In the genomic region with DNA sequence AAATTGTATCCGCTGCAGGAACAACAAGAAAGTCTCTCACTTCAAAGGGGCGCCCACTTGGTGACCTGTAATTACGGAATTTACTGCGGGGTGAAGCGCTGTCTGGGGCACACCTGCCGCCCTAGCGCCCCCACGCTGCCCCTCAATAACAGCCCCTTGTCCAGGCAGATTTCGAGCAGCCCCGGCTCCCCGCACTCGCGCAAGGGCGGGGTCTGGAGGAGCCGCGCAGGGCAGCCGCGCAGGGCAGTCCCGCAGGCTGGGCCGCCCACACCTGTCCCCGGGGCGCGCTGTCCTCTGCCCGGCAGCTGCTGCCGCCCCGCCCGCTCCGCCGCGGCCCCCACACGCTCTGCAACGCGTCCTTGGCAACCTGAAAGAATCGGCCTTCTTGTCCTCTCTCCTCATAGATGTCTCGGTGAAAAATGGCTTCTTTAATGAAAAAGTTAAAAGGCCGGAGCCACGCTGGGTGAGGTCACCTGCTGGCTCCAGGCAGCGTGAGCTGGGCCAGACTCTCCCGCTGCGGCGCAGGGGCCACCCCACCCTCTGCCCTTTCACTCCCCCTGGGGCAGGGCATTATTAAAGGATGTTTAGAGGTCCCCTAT, we compare ENCODE assay signal across 10 cellular contexts.
DNase-seq lines count a peak whose midpoint lies in the region; ATAC-seq and TF ChIP-seq lines count a peak whose summit lies in the region.
"Had no signal": no experiment of that assay in that cellular context is flagged by ENCODE, and none has a peak within 500 bp of the region (broad histone marks: within the 10 kb centered on the region; RNA-seq: fewer than 3 reads in every experiment).

No MANE protein-coding gene starts in this region.

- H3K4me1 ChIP-seq in SK-N-SH (ENCODE audit: control insufficient read depth in 1 of 2, insufficient read depth in 2 of 2, low read depth in 1 of 2, low read length in 1 of 2) (peaks cover 0 to 17% of the 10 kb centered on the region in 2 experiments; a peak in 3 of 4 replicates), right atrium auricular region (peaks cover 0 to 15% of the 10 kb centered on the region in 2 donors), trophoblast cell (ENCODE audit: control insufficient read depth in 1 of 2, insufficient read depth in 2 of 2, low read length in 2 of 2) (peaks cover 24 to 40% of the 10 kb centered on the region in 2 experiments)

- no peaks in the 10 kb centered on the region for H3K79me2 ChIP-seq in SK-N-SH (ENCODE audit: insufficient read depth)
- H3K79me2 ChIP-seq in trophoblast cell (ENCODE audit: control insufficient read depth, insufficient read depth, low read length, poor library complexity), result no peaks in the 10 kb centered on the region

- H3F3A ChIP-seq in SK-N-SH (replicated peaks; ENCODE audit: insufficient read depth), result peaks cover 13% of the 10 kb centered on the region

- peak overlapping the region; percentile 53; the same call in 1 of the 2 replicates for H2AFZ ChIP-seq in SK-N-SH (ENCODE audit: low read depth)
- peak overlapping the region; percentile 56 for H2AFZ ChIP-seq in trophoblast cell (ENCODE audit: insufficient read depth, low read length, poor library complexity)

- H4K12ac ChIP-seq in trophoblast cell (ENCODE audit: low read depth, low read length), result no peak overlapping the region

- no peak for ATAC-seq in activated T-helper 17 cell treated with anti-CD3 and anti-CD28 coated beads, Interleukin-2, amount 50 U/mL, for 72 hours (replicated peaks)

- no peaks in the 10 kb centered on the region for H3K36me3 ChIP-seq in SK-N-SH (replicated peaks in 1 of 2; ENCODE audit: control insufficient read depth in 1 of 2, insufficient read depth in 2 of 2, low read length in 1 of 2)
- H3K36me3 ChIP-seq in right atrium auricular region, result no peaks in the 10 kb centered on the region
- H3K36me3 ChIP-seq in trophoblast cell (ENCODE audit: control insufficient read depth in 1 of 2, insufficient read depth in 2 of 2, low read length in 2 of 2), result no peaks in the 10 kb centered on the region

- peak overlapping the region; percentile 60 for H4K91ac ChIP-seq in trophoblast cell (ENCODE audit: low read depth, low read length)

- peak overlapping the region; percentile 54 for H3K4me2 ChIP-seq in SK-N-SH
- H3K4me2 ChIP-seq in trophoblast cell (ENCODE audit: low read length), result peak overlapping the region; percentile 85

- H3K4ac ChIP-seq in trophoblast cell (ENCODE audit: low read depth, low read length), result no peak overlapping the region

- H3K27ac ChIP-seq in SK-N-SH (ENCODE audit: low read depth in 2 of 2, low read length in 1 of 2) (no peak overlapping the region), right atrium auricular region (peak overlapping the region in 1 of 2 donors; percentile 16), trophoblast cell (ENCODE audit: low read depth, low read length) (no peak overlapping the region)

- H3K36me3 Mint-ChIP-seq in activated T-helper 17 cell treated with anti-CD3 and anti-CD28 coated beads, Interleukin-2, amount 50 U/mL, for 72 hours (ENCODE audit: low read depth), result no peaks in the 10 kb centered on the region

- H3K9ac ChIP-seq in SK-N-SH (no peak overlapping the region; the same call in 1 of the 2 replicates), trophoblast cell (ENCODE audit: low read length) (no peak overlapping the region)

- no peaks in the 10 kb centered on the region for H3K9me3 Mint-ChIP-seq in activated T-helper 17 cell treated with anti-CD3 and anti-CD28 coated beads, Interleukin-2, amount 50 U/mL, for 72 hours

- H3K18ac ChIP-seq in trophoblast cell (ENCODE audit: low read length), result no peak overlapping the region

- TF ChIP-seq EP300 in SK-N-SH (IDR thresholded peaks at IDR 0.05; ENCODE audit: borderline replicate concordance in 1 of 2, low read depth in 1 of 2, low read length in 1 of 2), result no peak

- peaks cover 23% of the 10 kb centered on the region for H3K27me3 Mint-ChIP-seq in activated T-helper 17 cell treated with anti-CD3 and anti-CD28 coated beads, Interleukin-2, amount 50 U/mL, for 72 hours

- TF ChIP-seq CTCF in SK-N-SH (IDR thresholded peaks at IDR 0.05) (no peak), right atrium auricular region (IDR thresholded peaks at IDR 0.05) (no peak)

- no peaks in the 10 kb centered on the region for H3K9me2 ChIP-seq in SK-N-SH

- peak overlapping the region; percentile 32 for H2BK12ac ChIP-seq in trophoblast cell (ENCODE audit: low read length)

- H2BK5ac ChIP-seq in trophoblast cell (ENCODE audit: low read depth, low read length, poor library complexity), result peak overlapping the region; percentile 26

- peak overlapping the region; percentile 32 for H4K8ac ChIP-seq in trophoblast cell (ENCODE audit: low read depth, low read length)

- H3K4me3 ChIP-seq in SK-N-SH (ENCODE audit: low read depth in 2 of 2, low read length in 1 of 2) (peak overlapping the region in 1 of 2 experiments; percentile 47; a peak in 2 of 4 replicates), right atrium auricular region (peak overlapping the region; percentile 28 to 40), trophoblast cell (ENCODE audit: low read depth, low read length) (peak overlapping the region; percentile 30)

- H3K27ac Mint-ChIP-seq in activated T-helper 17 cell treated with anti-CD3 and anti-CD28 coated beads, Interleukin-2, amount 50 U/mL, for 72 hours, result no peak overlapping the region

- WGBS in SK-N-SH (ENCODE audit: low lambda C conversion rate), result 11% methylated on average over 16 of the region's 41 CpGs
- WGBS in trophoblast cell (ENCODE audit: extremely low coverage, insufficient coverage, insufficient read length), result no CpG with 5 or more reads among the region's 41 CpGs

- TF ChIP-seq RAD21 in SK-N-SH (IDR thresholded peaks at IDR 0.05; ENCODE audit: low read length), result no peak

- no peak overlapping the region for H3K4me3 Mint-ChIP-seq in activated T-helper 17 cell treated with anti-CD3 and anti-CD28 coated beads, Interleukin-2, amount 50 U/mL, for 72 hours

- H3K23ac ChIP-seq in trophoblast cell (ENCODE audit: low read length), result no peak overlapping the region

- H2BK120ac ChIP-seq in trophoblast cell (ENCODE audit: insufficient read depth, low read length, poor library complexity), result peak overlapping the region; percentile 11

- peaks cover 3% of the 10 kb centered on the region for H3K79me1 ChIP-seq in trophoblast cell (ENCODE audit: low read length)

- peak; percentile 77 for DNase-seq in DMS53 (lab: John Stamatoyannopoulos, UW)
- DNase-seq in SK-N-SH, result peak; percentile 69
- no peak for DNase-seq in right atrium auricular region (ENCODE audit: low spot score)
- peak; percentile 17 to 45 for DNase-seq in trophoblast cell
- DNase-seq in DMS153 (lab: John Stamatoyannopoulos, UW), result no peak
- no peak for DNase-seq in activated CD4-positive, alpha-beta T cell treated with anti-CD3 and anti-CD28 coated beads for 1 hour
- DNase-seq in activated T-cell treated with anti-CD3 and anti-CD28 coated beads for 4 hours, result no peak
- DNase-seq: activated T-cell treated with anti-CD3 and anti-CD28 coated beads, Interleukin-2, amount 50 U/mL, for 1 hour; DND-41 had no signal

- H3K14ac ChIP-seq in trophoblast cell (ENCODE audit: low read length), result peak overlapping the region; percentile 48

- POLR2A ChIA-PET in SK-N-SH (lab: Yijun Ruan, JAX), result no interaction called here

- CTCF ChIA-PET in SK-N-SH (lab: Yijun Ruan, JAX), result interaction anchor here (1.3 to 1.5 kb wide), 2 partner anchors 17 to 160 kb away, joined by 3 to 6 read pairs; no protein-coding TSS in a partner anchor

- H3K27me3 ChIP-seq in SK-N-SH (ENCODE audit: insufficient read depth) (no peaks in the 10 kb centered on the region), right atrium auricular region (no peaks in the 10 kb centered on the region), trophoblast cell (ENCODE audit: insufficient read depth, low read length) (no peaks in the 10 kb centered on the region)

- no peaks in the 10 kb centered on the region for H3K9me3 ChIP-seq in SK-N-SH
- no peaks in the 10 kb centered on the region for H3K9me3 ChIP-seq in right atrium auricular region
- H3K9me3 ChIP-seq in trophoblast cell (ENCODE audit: insufficient read depth, low read depth, low read length), result no peaks in the 10 kb centered on the region

- H3K4me1 Mint-ChIP-seq in activated T-helper 17 cell treated with anti-CD3 and anti-CD28 coated beads, Interleukin-2, amount 50 U/mL, for 72 hours, result no peaks in the 10 kb centered on the region

- no peaks in the 10 kb centered on the region for H4K20me1 ChIP-seq in SK-N-SH (ENCODE audit: insufficient read depth)

- H2AK5ac ChIP-seq in trophoblast cell (ENCODE audit: low read length), result no peak overlapping the region

TF ChIP-seq in SK-N-SH, 30 proteins besides CTCF, POLR2A, EP300 and RAD21 (continues in another document):
- TF ChIP-seq ZBTB33 (IDR thresholded peaks at IDR 0.05; ENCODE audit: borderline replicate concordance, low read depth) (no peak), RXRA (IDR thresholded peaks at IDR 0.05; ENCODE audit: borderline replicate concordance, low read depth) (no peak), NFIC (IDR thresholded peaks at IDR 0.05; ENCODE audit: borderline replicate concordance) (no peak), GATA2 (CRISPR knock-in tag; IDR thresholded peaks at IDR 0.05) (no peak)

Comparison
In these comparisons a context has a peak if more than half of its experiments do, and no peak if none do; other contexts are left out.
1. DNase-seq: peak in DMS53 (single experiment), SK-N-SH (single experiment) and trophoblast cell (2 of 2); none in right atrium auricular region (single experiment), DMS153 (single experiment), activated CD4-positive, alpha-beta T cell treated with anti-CD3 and anti-CD28 coated beads for 1 hour (single experiment) and activated T-cell treated with anti-CD3 and anti-CD28 coated beads for 4 hours (single experiment).